In the genomic region with DNA sequence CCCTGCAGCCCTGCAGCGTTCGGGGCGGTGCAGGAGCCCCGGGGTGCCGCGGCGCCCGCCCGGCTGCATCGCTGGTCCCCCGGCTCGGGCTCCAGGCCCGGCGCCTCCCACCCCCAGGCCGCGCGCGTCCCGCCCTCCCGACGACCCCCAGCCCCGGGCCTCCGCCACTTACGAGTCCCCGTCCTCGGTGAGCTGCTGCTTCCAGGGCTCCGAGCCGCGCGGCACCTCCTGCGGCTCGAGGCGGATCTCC, we compare ENCODE assay signal across 8 cellular contexts. TPM values are rescaled to one million over a fixed set of nuclear protein-coding genes. Genes with fewer than 3 reads are reported as not detected.
DNase-seq lines count a peak whose midpoint lies in the region; TF ChIP-seq lines count a peak whose summit lies in the region.

No MANE protein-coding gene starts in this region.

- peak overlapping the region; percentile 91 for H3K4me3 ChIP-seq in CD8-positive, alpha-beta memory T cell (ENCODE audit: low read length)
- peak overlapping the region; percentile 83 for H3K4me3 ChIP-seq in Jurkat, Clone E6-1 (ENCODE audit: low read length)
- peak overlapping the region; percentile 95 for H3K4me3 ChIP-seq in coronary artery

- CTCF ChIA-PET in CD8-positive, alpha-beta memory T cell (lab: Charles Lee), result interaction anchor here (0.7 to 5.0 kb wide), 20 partner anchors 9 to 281 kb away, joined by 3 to 58 read pairs (median 6); partner anchors contain the start of gene PSMA6
- CTCF ChIA-PET in GM10248 (lab: Yijun Ruan, JAX), result interaction anchor here (1.0 to 6.3 kb wide), 15 partner anchors 10 to 264 kb away, joined by 3 to 74 read pairs (median 5); partner anchors contain the start of gene PSMA6

- DNase-seq in CD8-positive, alpha-beta memory T cell, result no peak
- DNase-seq in Jurkat, Clone E6-1 (ENCODE audit: low read depth, low spot score), result no peak
- no peak for DNase-seq in coronary artery (ENCODE audit: low spot score)
- no peak for DNase-seq in neural crest cell (ENCODE audit: low read depth, low spot score)
- no peak for DNase-seq in GM10248 (ENCODE audit: extremely low spot score)
- DNase-seq in foreskin melanocyte, result no peak
- no peak for DNase-seq in DMS53 (lab: John Stamatoyannopoulos, UW)
- DNase-seq in NCI-H2227 treated with DMSO at 0.1 percent for 48 hours (lab: John Stamatoyannopoulos, UW), result no peak

- TF ChIP-seq CTCF in coronary artery (IDR thresholded peaks at IDR 0.05), result no peak
- TF ChIP-seq CTCF in neural crest cell (conservative IDR thresholded peaks at IDR 0.05), result no peak
- TF ChIP-seq CTCF in GM10248 (IDR thresholded peaks at IDR 0.05; ENCODE audit: control extremely low read depth, extremely low read depth, low read depth, missing control alignments), result no peak

- H3K4me1 Mint-ChIP-seq in CD8-positive, alpha-beta memory T cell, result peaks cover 58 to 69% (median 67%) of the 10 kb centered on the region in 3 donors
- H3K4me1 Mint-ChIP-seq in neural crest cell, result peaks cover 22% of the 10 kb centered on the region

- peaks cover 0 to 15% of the 10 kb centered on the region in 2 donors for H3K27me3 Mint-ChIP-seq in CD8-positive, alpha-beta memory T cell
- no peaks in the 10 kb centered on the region for H3K27me3 Mint-ChIP-seq in neural crest cell (ENCODE audit: low read depth)

- peak overlapping the region; percentile 98 to 100 (median 99) for H3K27ac Mint-ChIP-seq in CD8-positive, alpha-beta memory T cell
- peak overlapping the region; percentile 97 for H3K27ac Mint-ChIP-seq in neural crest cell (ENCODE audit: unreplicated experiment)

- peaks cover 0 to 4% (median 0%) of the 10 kb centered on the region in 5 donors for H3K9me3 Mint-ChIP-seq in CD8-positive, alpha-beta memory T cell
- no peaks in the 10 kb centered on the region for H3K9me3 Mint-ChIP-seq in neural crest cell

- H3K4me1 ChIP-seq in CD8-positive, alpha-beta memory T cell (ENCODE audit: insufficient read depth, low read length), result peaks cover 51% of the 10 kb centered on the region

- H3K27ac ChIP-seq in CD8-positive, alpha-beta memory T cell (ENCODE audit: low read depth, low read length), result peak overlapping the region; percentile 95
- H3K27ac ChIP-seq in coronary artery, result peak overlapping the region; percentile 97 to 100

- peak overlapping the region; percentile 92 to 99 (median 94) for H3K4me3 Mint-ChIP-seq in CD8-positive, alpha-beta memory T cell
- peak overlapping the region; percentile 97 for H3K4me3 Mint-ChIP-seq in neural crest cell

- POLR2A ChIA-PET in CD8-positive, alpha-beta memory T cell (lab: Charles Lee), result interaction anchor here (0.5 to 5.9 kb wide), 22 partner anchors 11 to 692 kb away, joined by 3 to 99 read pairs (median 6); partner anchors contain the start of genes FAM177A1, PPP2R3C, PRORP and PSMA6
- POLR2A ChIA-PET in GM10248 (lab: Yijun Ruan, JAX), result interaction anchor here (0.6 to 4.5 kb wide), 31 partner anchors 9 to 856 kb away, joined by 3 to 52 read pairs (median 5); partner anchors contain the start of genes FAM177A1, PPP2R3C, PRORP and PSMA6

- no peaks in the 10 kb centered on the region for H3K27me3 ChIP-seq in CD8-positive, alpha-beta memory T cell (ENCODE audit: insufficient read depth, low read length, poor library complexity, severe bottlenecking)

- H3K36me3 ChIP-seq in CD8-positive, alpha-beta memory T cell (ENCODE audit: insufficient read depth, low read length), result peaks cover 30% of the 10 kb centered on the region

- no peaks in the 10 kb centered on the region for H3K9me3 ChIP-seq in CD8-positive, alpha-beta memory T cell (ENCODE audit: low read length)

- H3K36me3 Mint-ChIP-seq in CD8-positive, alpha-beta memory T cell, result peaks cover 23 to 51% (median 30%) of the 10 kb centered on the region in 3 donors
- peaks cover 2% of the 10 kb centered on the region for H3K36me3 Mint-ChIP-seq in neural crest cell (ENCODE audit: low read depth)

RNA-seq across cellular contexts. Expression of gene NFKBIA, which starts 0.4 kb away (rescaled TPM):
- 100 to 1,000 TPM; 482 to 483 TPM for total RNA-seq in CD8-positive, alpha-beta memory T cell
- 344 TPM for polyA plus RNA-seq in CD8-positive, alpha-beta memory T cell
- polyA plus RNA-seq in Jurkat, Clone E6-1 (2012; ENCODE audit: insufficient read depth, insufficient read length), result 26.4 TPM
- 30.3 and 31.2 TPM in 2 replicates for total RNA-seq in neural crest cell

Comparison
In these comparisons a context has a peak if more than half of its experiments do, and no peak if none do; other contexts are left out.
1. RNA of gene NFKBIA, which starts 0.4 kb away (total RNA-seq): 482 to 483 TPM in CD8-positive, alpha-beta memory T cell; 30.3 to 31.2 TPM in neural crest cell; every median in the first group is over 10 times any median in the second.
2. Peak in every context shown above with its lines, with median percentiles within 50 percentile points of each other: H3K4me3 ChIP-seq.